22 cellular contexts compared by ENCODE assay signal in genomic region chr5:122434120-122434519, GRCh38.
DNase-seq lines count a peak whose midpoint lies in the region; ATAC-seq and TF ChIP-seq lines count a peak whose summit lies in the region.
"Had no signal": no experiment of that assay in that cellular context is flagged by ENCODE, and none has a peak within 500 bp of the region (broad histone marks: within the 10 kb centered on the region; RNA-seq: fewer than 3 reads in every experiment).

No MANE protein-coding gene starts in this region.

- H3K27me3 Mint-ChIP-seq in chondrocyte (ENCODE audit: low read depth), result no peaks in the 10 kb centered on the region

- DNase-seq in NCI-H446 treated with DMSO at 0.1 percent for 48 hours (lab: John Stamatoyannopoulos, UW), result peak; percentile 69
- DNase-seq in chondrocyte (ENCODE audit: low spot score), result no peak
- DNase-seq in pons (ENCODE audit: low spot score), result peak; percentile 18
- DNase-seq in islet precursor cell, result no peak
- DNase-seq in left ventricle myocardium inferior, result no peak
- DNase-seq: activated CD4-positive, alpha-beta T cell treated with anti-CD3 and anti-CD28 coated beads for 4 hours; activated naive CD4-positive, alpha-beta T cell treated with anti-CD3 and anti-CD28 coated beads, Interleukin-2, amount 50 U/mL, for 16 hours; effector memory CD4-positive, alpha-beta T cell; erythroblast; foreskin melanocyte; naive B cell; NCI-H2171; NCI-H82; stimulated activated CD4-positive, alpha-beta T cell treated with anti-CD3 and anti-CD28 coated beads, Interleukin-4, amount 100 ng/mL, for 1 hour; T-helper 2 cell had no signal

- no peak for TF ChIP-seq CTCF in HEK293 (tag by site-specific recombination; IDR thresholded peaks at IDR 0.05)
- no peak for TF ChIP-seq CTCF in chondrocyte (IDR thresholded peaks at IDR 0.05)
- TF ChIP-seq CTCF in left ventricle myocardium inferior (IDR thresholded peaks at IDR 0.05; ENCODE audit: borderline replicate concordance), result no peak

- POLR2A ChIA-PET in HEK293 (lab: Yijun Ruan, JAX), result no interaction called here

- H3K4me1 ChIP-seq in HEK293 (ENCODE audit: control insufficient read depth, insufficient read depth, low read length) (peaks cover 26% of the 10 kb centered on the region), left ventricle myocardium inferior (no peaks in the 10 kb centered on the region)
- H3K4me1 ChIP-seq: suprapubic skin had no signal

- H3K9me3 ChIP-seq in HEK293 (ENCODE audit: control insufficient read depth, insufficient read depth, low read depth, low read length) (no peaks in the 10 kb centered on the region), left ventricle myocardium inferior (replicated peaks) (no peaks in the 10 kb centered on the region)
- H3K9me3 ChIP-seq: suprapubic skin had no signal

- no peaks in the 10 kb centered on the region for H3K36me3 ChIP-seq in HEK293 (ENCODE audit: control insufficient read depth in 2 of 2, insufficient read depth in 1 of 2, low read length in 2 of 2)
- no peaks in the 10 kb centered on the region for H3K36me3 ChIP-seq in left ventricle myocardium inferior
- H3K36me3 ChIP-seq: suprapubic skin had no signal

- H3K27ac Mint-ChIP-seq in chondrocyte (ENCODE audit: unreplicated experiment), result peak overlapping the region; percentile 58
- H3K27ac Mint-ChIP-seq: activated T-helper 1 cell treated with anti-CD3 and anti-CD28 coated beads, Interleukin-12 subunit alpha, Interleukin-12 subunit beta, Interleukin-2, Interleukin-4 antibody, amounts not matched to agents 30 ng/mL and 10 ng/mL and 1 ng/mL, durations not matched to agents 14 hours and 24 hours and 36 hours; CD14-positive monocyte; naive B cell; stimulated activated memory B cell treated with anti-CD40 and anti-IgM and Interleukin-4, amounts not matched to agents 10 μg/mL and 1 μg/mL and 100 μg/mL, for 72 hours had no signal

- no peak overlapping the region for H3K4me3 ChIP-seq in HEK293 (ENCODE audit: low read depth, low read length)
- H3K4me3 ChIP-seq in left ventricle myocardium inferior, result no peak overlapping the region
- H3K4me3 ChIP-seq: suprapubic skin had no signal

- no peak for ATAC-seq in GM21737 (IDR thresholded peaks at IDR 0.05; ENCODE audit: unreplicated experiment)
- ATAC-seq: SK-N-SH treated with all-trans-retinoic acid at 6 μM for 48 hours; stimulated activated memory B cell treated with anti-CD40 and anti-IgM and Interleukin-4, amounts not matched to agents 10 μg/mL and 1 μg/mL and 100 μg/mL, for 72 hours had no signal

- no peaks in the 10 kb centered on the region for H3K27me3 ChIP-seq in left ventricle myocardium inferior (ENCODE audit: low read depth)
- H3K27me3 ChIP-seq: suprapubic skin had no signal

- intact Hi-C loops in left ventricle myocardium inferior (cut with micrococcal nuclease), result no loop called here

- H3K27ac ChIP-seq in HEK293 (ENCODE audit: extremely low read depth, low read depth, low read length), result no peak overlapping the region
- no peak overlapping the region for H3K27ac ChIP-seq in left ventricle myocardium inferior (replicated peaks)
- H3K27ac ChIP-seq: suprapubic skin had no signal

- CTCF ChIA-PET in HEK293 (lab: Yijun Ruan, JAX), result no interaction called here

- peaks cover 39% of the 10 kb centered on the region for H3K4me1 Mint-ChIP-seq in chondrocyte (ENCODE audit: low read depth)
- H3K4me1 Mint-ChIP-seq: CD14-positive monocyte; naive B cell; stimulated activated memory B cell treated with anti-CD40 and anti-IgM and Interleukin-4, amounts not matched to agents 10 μg/mL and 1 μg/mL and 100 μg/mL, for 72 hours had no signal

- peaks cover 6% of the 10 kb centered on the region for H3K9me3 Mint-ChIP-seq in chondrocyte (ENCODE audit: low read depth)
- H3K9me3 Mint-ChIP-seq: activated T-helper 1 cell treated with anti-CD3 and anti-CD28 coated beads, Interleukin-12 subunit alpha, Interleukin-12 subunit beta, Interleukin-2, Interleukin-4 antibody, amounts not matched to agents 30 ng/mL and 10 ng/mL and 1 ng/mL, durations not matched to agents 14 hours and 24 hours and 36 hours had no signal

- no peaks in the 10 kb centered on the region for H3K36me3 Mint-ChIP-seq in chondrocyte (ENCODE audit: low read depth)
- H3K36me3 Mint-ChIP-seq: CD14-positive monocyte; naive B cell; stimulated activated memory B cell treated with anti-CD40 and anti-IgM and Interleukin-4, amounts not matched to agents 10 μg/mL and 1 μg/mL and 100 μg/mL, for 72 hours had no signal

- H3K4me3 Mint-ChIP-seq in chondrocyte (ENCODE audit: unreplicated experiment), result no peak overlapping the region
- H3K4me3 Mint-ChIP-seq: activated T-helper 1 cell treated with anti-CD3 and anti-CD28 coated beads, Interleukin-12 subunit alpha, Interleukin-12 subunit beta, Interleukin-2, Interleukin-4 antibody, amounts not matched to agents 30 ng/mL and 10 ng/mL and 1 ng/mL, durations not matched to agents 14 hours and 24 hours and 36 hours; CD14-positive monocyte; naive B cell; stimulated activated memory B cell treated with anti-CD40 and anti-IgM and Interleukin-4, amounts not matched to agents 10 μg/mL and 1 μg/mL and 100 μg/mL, for 72 hours had no signal

TF ChIP-seq in HEK293, 187 proteins besides CTCF, POLR2A, EP300 and RAD21:
- TF ChIP-seq ZNF561 (tag by site-specific recombination; IDR thresholded peaks at IDR 0.05; ENCODE audit: borderline replicate concordance), result no peak
- TF ChIP-seq ZNF18 (tag by site-specific recombination; IDR thresholded peaks at IDR 0.05), result peak; percentile 73

Comparison
In these comparisons a context has a peak if more than half of its experiments do, and no peak if none do; other contexts are left out.
1. DNase-seq: peak in NCI-H446 treated with DMSO at 0.1 percent for 48 hours (single experiment) and pons (single experiment); none in chondrocyte (single experiment), islet precursor cell (single experiment) and left ventricle myocardium inferior (single experiment).